In the genomic region with DNA sequence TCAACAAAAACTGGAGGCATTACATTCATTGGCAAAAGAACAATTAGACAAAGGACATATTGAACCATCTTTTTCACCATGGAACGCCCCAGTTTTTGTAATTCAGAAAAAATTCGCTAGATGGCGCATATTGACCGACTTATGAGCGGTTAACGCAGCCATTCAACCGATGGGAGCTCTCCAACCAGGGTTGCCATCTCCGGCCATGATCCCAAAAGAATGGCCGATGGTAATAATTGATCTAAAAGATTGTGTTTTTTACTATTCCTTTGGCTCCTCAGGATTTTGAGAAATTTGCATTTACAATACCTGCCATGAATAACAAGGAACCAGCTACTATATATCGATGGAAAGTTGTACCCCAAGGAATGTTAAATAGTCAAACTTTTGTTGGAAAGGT, we compare ENCODE assay signal across 8 cellular contexts. TPM values are rescaled to one million over a fixed set of nuclear protein-coding genes. Genes with fewer than 3 reads are reported as not detected.
DNase-seq lines count a peak whose midpoint lies in the region; ATAC-seq and TF ChIP-seq lines count a peak whose summit lies in the region.

No MANE protein-coding gene starts in this region.

- H3K4me1 ChIP-seq in ACC112 (ENCODE audit: control insufficient read depth, insufficient read depth, low read length, unreplicated experiment) (peaks cover 45% of the 10 kb centered on the region), lung (ENCODE audit: control insufficient read depth in 2 of 2, insufficient read depth in 2 of 2, low read length in 2 of 2) (peaks cover 0 to 2% of the 10 kb centered on the region in 2 donors)

- no peaks in the 10 kb centered on the region for H3K79me2 ChIP-seq in ACC112 (ENCODE audit: control insufficient read depth, insufficient read depth, low read length, unreplicated experiment)

- ATAC-seq in lung (ENCODE audit: insufficient read depth, low FRiP score) (no peak), GM19324 (IDR thresholded peaks at IDR 0.05; ENCODE audit: low FRiP score, unreplicated experiment) (no peak)

- H3K27me3 ChIP-seq in ACC112 (ENCODE audit: insufficient read depth, low read length): peaks cover 68% of the 10 kb centered on the region
- H3K27me3 ChIP-seq in lung (ENCODE audit: control insufficient read depth, insufficient read depth): no peaks in the 10 kb centered on the region

- H3K9me3 ChIP-seq in lung (ENCODE audit: control insufficient read depth in 2 of 2, insufficient read depth in 1 of 2, low read length in 1 of 2): no peaks in the 10 kb centered on the region

- H3K4me3 ChIP-seq in ACC112 (ENCODE audit: low read depth, low read length) (peak overlapping the region; percentile 58; the same call in 1 of the 2 replicates), GM12865 (ENCODE audit: low read depth, low read length) (no peak overlapping the region), lung (no peak overlapping the region)

- H2AFZ ChIP-seq in ACC112 (ENCODE audit: low read length, unreplicated experiment): no peak overlapping the region

- DNase-seq in GM12865 (ENCODE audit: low read depth) (peak; percentile 72), NCI-H2171 (lab: John Stamatoyannopoulos, UW) (peak; percentile 58), lung (ENCODE audit: low spot score) (peak; percentile 64)
- DNase-seq in activated CD4-positive, alpha-beta T cell treated with anti-CD3 and anti-CD28 coated beads for 48 hours: peak; percentile 64
- DNase-seq in effector CD4-positive, alpha-beta T cell: peak; percentile 58
- DNase-seq in stimulated activated naive CD4-positive, alpha-beta T cell treated with Interleukin-2 at 50 U/mL for 16 hours (lab: John Stamatoyannopoulos, UW): peak; percentile 38

- H3K27ac ChIP-seq in ACC112 (ENCODE audit: low read depth, low read length): no peak overlapping the region
- H3K27ac ChIP-seq in lung (ENCODE audit: low read depth in 1 of 2, low read length in 1 of 2): no peak overlapping the region

- H3K36me3 ChIP-seq in ACC112 (ENCODE audit: insufficient read depth, low read length) (no peaks in the 10 kb centered on the region), lung (ENCODE audit: control insufficient read depth in 2 of 2, insufficient read depth in 2 of 2, low read length in 2 of 2) (no peaks in the 10 kb centered on the region)

- TF ChIP-seq CTCF in GM12865 (IDR thresholded peaks at IDR 0.05; ENCODE audit: insufficient read depth, low read depth, low read length, missing control alignments): peak; percentile 49
- TF ChIP-seq CTCF in lung (IDR thresholded peaks at IDR 0.05; ENCODE audit: control extremely low read depth, extremely low read depth): peak; percentile 78

- 6 to 7% methylated on average over 10 of the region's 10 CpGs for WGBS in lung, 2 donors

RNA-seq across cellular contexts. Expression of a gene that starts 21.4 kb away (rescaled TPM):
- 100 to 1,000 TPM in 1 of 2 donors, 1 to 10 TPM in 1; 3.4 to 135 TPM for total RNA-seq in lung
- 10 to 100 TPM; 64.9 to 82.7 TPM for polyA plus RNA-seq in lung

RNA-seq across cellular contexts. Expression of a gene that starts 27.2 kb away (rescaled TPM):
- under 1 TPM; 0.46 to 0.48 TPM for total RNA-seq in lung
- polyA plus RNA-seq in lung: under 1 TPM in 1 of 2 donors, not detected in 1; 0.06 TPM

RNA-seq across cellular contexts. Expression of a gene that starts 57.9 kb away (rescaled TPM):
- total RNA-seq in lung: 1 to 10 TPM in 1 of 2 donors, under 1 TPM in 1; 0.20 to 1.8 TPM
- under 1 TPM; 0.27 to 0.51 TPM for polyA plus RNA-seq in lung

RNA-seq across cellular contexts. Expression of a gene that starts 58.0 kb away (rescaled TPM):
- total RNA-seq in lung: under 1 TPM in 1 of 2 donors, not detected in 1; 0.12 TPM
- under 1 TPM; 0.28 to 0.68 TPM for polyA plus RNA-seq in lung
